ENCODE assay signal across 24 cellular contexts in genomic region chr14:38589747-38590350, GRCh38.
DNase-seq lines count a peak whose midpoint lies in the region; ATAC-seq and TF ChIP-seq lines count a peak whose summit lies in the region.
"Had no signal": no experiment of that assay in that cellular context is flagged by ENCODE, and none has a peak within 500 bp of the region (broad histone marks: within the 10 kb centered on the region; RNA-seq: fewer than 3 reads in every experiment).

No MANE protein-coding gene starts in this region.

- H3K9ac ChIP-seq in neural progenitor cell = no peak overlapping the region
- H3K9ac ChIP-seq: BLaER1 had no signal

- DNase-seq in left colon = no peak
- no peak for DNase-seq in mucosa of descending colon
- no peak for DNase-seq in neural progenitor cell (ENCODE audit: low spot score)
- no peak for DNase-seq in MV-4-11 (lab: John Stamatoyannopoulos, UW)
- no peak for DNase-seq in activated naive CD4-positive, alpha-beta T cell treated with Interleukin-2 at 50 U/mL for 16 hours
- DNase-seq: 8988T; ACHN; BE2C; C1 segment of cervical spinal cord; CD4-positive, alpha-beta memory T cell; CD4-positive, CD25-positive, alpha-beta regulatory T cell; CD8-positive, alpha-beta memory T cell; COR-L47; DMS 273 treated with DMSO at 0.1 percent for 48 hours; DMS153; DMS53; DMS79; DND-41; EL; GDM1 had no signal

- H3K27ac ChIP-seq in neural progenitor cell = no peak overlapping the region
- H3K27ac ChIP-seq: BLaER1 had no signal

- H3K4me1 Mint-ChIP-seq in neural progenitor cell = peaks cover 7% of the 10 kb centered on the region
- H3K4me1 Mint-ChIP-seq: CD14-positive monocyte; CD4-positive, alpha-beta memory T cell; CD4-positive, CD25-positive, alpha-beta regulatory T cell; CD8-positive, alpha-beta memory T cell had no signal

- no peaks in the 10 kb centered on the region for H3K36me3 Mint-ChIP-seq in neural progenitor cell
- H3K36me3 Mint-ChIP-seq: CD14-positive monocyte; CD4-positive, alpha-beta memory T cell; CD4-positive, CD25-positive, alpha-beta regulatory T cell; CD8-positive, alpha-beta memory T cell had no signal

- H3F3A ChIP-seq in neural progenitor cell (ENCODE audit: low read depth) = no peaks in the 10 kb centered on the region

- H2AFZ ChIP-seq in neural progenitor cell (replicated peaks) = peak overlapping the region; percentile 26

- H3K4me2 ChIP-seq in neural progenitor cell = no peak overlapping the region
- H3K4me2 ChIP-seq: BLaER1 had no signal

- H3K4me3 Mint-ChIP-seq in neural progenitor cell = no peak overlapping the region
- H3K4me3 Mint-ChIP-seq: CD14-positive monocyte; CD4-positive, alpha-beta memory T cell; CD4-positive, CD25-positive, alpha-beta regulatory T cell; CD8-positive, alpha-beta memory T cell had no signal

- H4K20me1 ChIP-seq in neural progenitor cell (ENCODE audit: low read depth) = no peaks in the 10 kb centered on the region
- H4K20me1 ChIP-seq: BLaER1 had no signal

- no peaks in the 10 kb centered on the region for H3K27me3 Mint-ChIP-seq in neural progenitor cell (ENCODE audit: insufficient read depth, low read depth)
- H3K27me3 Mint-ChIP-seq: CD4-positive, alpha-beta memory T cell; CD4-positive, CD25-positive, alpha-beta regulatory T cell; CD8-positive, alpha-beta memory T cell had no signal

- no peaks in the 10 kb centered on the region for H3K36me3 ChIP-seq in mucosa of descending colon (ENCODE audit: low read depth)
- no peaks in the 10 kb centered on the region for H3K36me3 ChIP-seq in neural progenitor cell
- H3K36me3 ChIP-seq: BE2C, BLaER1 had no signal

- H3K79me2 ChIP-seq in neural progenitor cell (ENCODE audit: low read depth) = no peaks in the 10 kb centered on the region

- peaks cover 2% of the 10 kb centered on the region for H3K9me3 Mint-ChIP-seq in neural progenitor cell

- H3K9me3 ChIP-seq in mucosa of descending colon (no peaks in the 10 kb centered on the region), neural progenitor cell (ENCODE audit: low read depth) (peaks cover 6% of the 10 kb centered on the region)
- H3K9me3 ChIP-seq: BE2C had no signal

- H3K4me3 ChIP-seq in mucosa of descending colon (no peak overlapping the region), neural progenitor cell (no peak overlapping the region)
- H3K4me3 ChIP-seq: BLaER1, GM12878 had no signal

- no peak overlapping the region for H3K27ac Mint-ChIP-seq in neural progenitor cell
- H3K27ac Mint-ChIP-seq: CD14-positive monocyte; CD4-positive, alpha-beta memory T cell; CD4-positive, CD25-positive, alpha-beta regulatory T cell; CD8-positive, alpha-beta memory T cell had no signal

- no peak for TF ChIP-seq CTCF in mucosa of descending colon (IDR thresholded peaks at IDR 0.05)
- TF ChIP-seq CTCF in neural progenitor cell (IDR thresholded peaks at IDR 0.05) = no peak

- intact Hi-C loops in left colon (cut with DNase I, micrococcal nuclease) (no loop called here), mucosa of descending colon (cut with DNase I, micrococcal nuclease) (no loop called here)

- ATAC-seq in left colon (peak; percentile 54), mucosa of descending colon (peak; percentile 17), HG03565 (IDR thresholded peaks at IDR 0.05; ENCODE audit: unreplicated experiment) (no peak)
- ATAC-seq: GM12878 had no signal

- H3K27me3 ChIP-seq in neural progenitor cell = no peaks in the 10 kb centered on the region
- H3K27me3 ChIP-seq: BE2C, BLaER1 had no signal

- H3K4me1 ChIP-seq in mucosa of descending colon (ENCODE audit: low read depth) (no peaks in the 10 kb centered on the region), neural progenitor cell (no peaks in the 10 kb centered on the region)
- H3K4me1 ChIP-seq: BLaER1 had no signal
